In genomic region chr10:80202934-80203834, GRCh38 we compare ENCODE assay signal across 1 cellular context.
TF ChIP-seq lines count a peak whose summit lies in the region.

No MANE protein-coding gene starts in this region.

TF ChIP-seq in GM12878, 131 proteins besides CTCF, POLR2A, EP300 and RAD21 (continued from another document and continues in another):
- TF ChIP-seq REST (IDR thresholded peaks at IDR 0.05; ENCODE audit: low read depth, low read length), result no peak
- TF ChIP-seq HDAC6 (IDR thresholded peaks at IDR 0.05; ENCODE audit: unreplicated experiment), result no peak
- no peak for TF ChIP-seq ZNF592 (IDR thresholded peaks at IDR 0.05)
- TF ChIP-seq SREBF2 (IDR thresholded peaks at IDR 0.05; ENCODE audit: low read length), result no peak
- no peak for TF ChIP-seq MYB (IDR thresholded peaks at IDR 0.05; ENCODE audit: borderline replicate concordance, low read depth, low read length)
- peak; percentile 83 to 86; a peak in 3 of 4 replicates for TF ChIP-seq IKZF2 (IDR thresholded peaks at IDR 0.05)
- peak; percentile 43; the same call in 1 of the 2 replicates for TF ChIP-seq SMC3 (IDR thresholded peaks at IDR 0.05; ENCODE audit: borderline replicate concordance, low read length)
- no peak for TF ChIP-seq ZNF274 (IDR thresholded peaks at IDR 0.05; ENCODE audit: insufficient read depth, insufficient read length)
- no peak for TF ChIP-seq FOXM1 (IDR thresholded peaks at IDR 0.05; ENCODE audit: low read depth, low read length)
- TF ChIP-seq ZSCAN29 (IDR thresholded peaks at IDR 0.05), result no peak
- TF ChIP-seq, protein P1, sequence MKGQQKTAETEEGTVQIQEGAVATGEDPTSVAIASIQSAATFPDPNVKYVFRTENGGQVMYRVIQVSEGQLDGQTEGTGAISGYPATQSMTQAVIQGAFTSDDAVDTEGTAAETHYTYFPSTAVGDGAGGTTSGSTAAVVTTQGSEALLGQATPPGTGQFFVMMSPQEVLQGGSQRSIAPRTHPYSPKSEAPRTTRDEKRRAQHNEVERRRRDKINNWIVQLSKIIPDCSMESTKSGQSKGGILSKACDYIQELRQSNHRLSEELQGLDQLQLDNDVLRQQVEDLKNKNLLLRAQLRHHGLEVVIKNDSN (IDR thresholded peaks at IDR 0.05; ENCODE audit: borderline replicate concordance, extremely low read length, insufficient read depth, low read depth, low read length), result peak; percentile 75
- TF ChIP-seq YBX1 (IDR thresholded peaks at IDR 0.05), result no peak; the same call in 1 of the 2 replicates
- TF ChIP-seq RCOR1 (conservative IDR thresholded peaks at IDR 0.05; ENCODE audit: low read depth, low read length), result 0 out of 2 replicates have a peak, but pooled peaks have one; percentile 35
- TF ChIP-seq CUX1 (IDR thresholded peaks at IDR 0.05; ENCODE audit: insufficient replicate concordance, low read depth, low read length), result peak; percentile 81
- no peak for TF ChIP-seq SIX5 (IDR thresholded peaks at IDR 0.05; ENCODE audit: low read depth, low read length, severe bottlenecking)
- TF ChIP-seq ZNF384 (IDR thresholded peaks at IDR 0.05; ENCODE audit: borderline replicate concordance, low read depth, low read length), result no peak
- TF ChIP-seq ZZZ3 (IDR thresholded peaks at IDR 0.05; ENCODE audit: control insufficient read depth, insufficient read length, low read depth), result no peak
- TF ChIP-seq BCL11A (IDR thresholded peaks at IDR 0.05; ENCODE audit: low read depth, low read length), result no peak
- no peak for TF ChIP-seq NR2F1 (conservative IDR thresholded peaks at IDR 0.05)
- no peak for TF ChIP-seq TCF3 (IDR thresholded peaks at IDR 0.05; ENCODE audit: borderline replicate concordance, insufficient read depth, low read depth, low read length)
- no peak for TF ChIP-seq TAF1 (IDR thresholded peaks at IDR 0.05; ENCODE audit: borderline replicate concordance, low read depth, low read length)
- peak; percentile 60 for TF ChIP-seq PKNOX1 (IDR thresholded peaks at IDR 0.05)
- no peak; the same call in 1 of the 2 replicates for TF ChIP-seq POLR2AphosphoS5 (IDR thresholded peaks at IDR 0.05; ENCODE audit: low read length)
- no peak for TF ChIP-seq HDAC2 (IDR thresholded peaks at IDR 0.05)
- TF ChIP-seq MYC (IDR thresholded peaks at IDR 0.05; ENCODE audit: insufficient read depth, insufficient read length, insufficient replicate concordance, low read length, severe bottlenecking), result no peak
- peak; percentile 82; the same call in 1 of the 2 replicates for TF ChIP-seq MXI1 (IDR thresholded peaks at IDR 0.05; ENCODE audit: low read depth, low read length)
- no peak for TF ChIP-seq PRDM15 (CRISPR knock-in tag; IDR thresholded peaks at IDR 0.05)
- TF ChIP-seq, protein P2, sequence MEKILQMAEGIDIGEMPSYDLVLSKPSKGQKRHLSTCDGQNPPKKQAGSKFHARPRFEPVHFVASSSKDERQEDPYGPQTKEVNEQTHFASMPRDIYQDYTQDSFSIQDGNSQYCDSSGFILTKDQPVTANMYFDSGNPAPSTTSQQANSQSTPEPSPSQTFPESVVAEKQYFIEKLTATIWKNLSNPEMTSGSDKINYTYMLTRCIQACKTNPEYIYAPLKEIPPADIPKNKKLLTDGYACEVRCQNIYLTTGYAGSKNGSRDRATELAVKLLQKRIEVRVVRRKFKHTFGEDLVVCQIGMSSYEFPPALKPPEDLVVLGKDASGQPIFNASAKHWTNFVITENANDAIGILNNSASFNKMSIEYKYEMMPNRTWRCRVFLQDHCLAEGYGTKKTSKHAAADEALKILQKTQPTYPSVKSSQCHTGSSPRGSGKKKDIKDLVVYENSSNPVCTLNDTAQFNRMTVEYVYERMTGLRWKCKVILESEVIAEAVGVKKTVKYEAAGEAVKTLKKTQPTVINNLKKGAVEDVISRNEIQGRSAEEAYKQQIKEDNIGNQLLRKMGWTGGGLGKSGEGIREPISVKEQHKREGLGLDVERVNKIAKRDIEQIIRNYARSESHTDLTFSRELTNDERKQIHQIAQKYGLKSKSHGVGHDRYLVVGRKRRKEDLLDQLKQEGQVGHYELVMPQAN (conservative IDR thresholded peaks at IDR 0.05), result peak; percentile 38; the same call in 1 of the 2 replicates
- 0 out of 2 replicates have a peak, but pooled peaks have one; percentile 31 for TF ChIP-seq GATAD2B (conservative IDR thresholded peaks at IDR 0.05; ENCODE audit: low read depth)
- TF ChIP-seq KAT2A (conservative IDR thresholded peaks at IDR 0.05; ENCODE audit: control insufficient read depth, low read depth, low read length), result no peak
- TF ChIP-seq, protein P3, sequence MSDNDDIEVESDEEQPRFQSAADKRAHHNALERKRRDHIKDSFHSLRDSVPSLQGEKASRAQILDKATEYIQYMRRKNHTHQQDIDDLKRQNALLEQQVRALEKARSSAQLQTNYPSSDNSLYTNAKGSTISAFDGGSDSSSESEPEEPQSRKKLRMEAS (IDR thresholded peaks at IDR 0.05; ENCODE audit: low read depth, low read length), result peak; percentile 42; the same call in 1 of the 2 replicates
- no peak for TF ChIP-seq SP1 (IDR thresholded peaks at IDR 0.05; ENCODE audit: low read depth, low read length)
- TF ChIP-seq, protein P4, sequence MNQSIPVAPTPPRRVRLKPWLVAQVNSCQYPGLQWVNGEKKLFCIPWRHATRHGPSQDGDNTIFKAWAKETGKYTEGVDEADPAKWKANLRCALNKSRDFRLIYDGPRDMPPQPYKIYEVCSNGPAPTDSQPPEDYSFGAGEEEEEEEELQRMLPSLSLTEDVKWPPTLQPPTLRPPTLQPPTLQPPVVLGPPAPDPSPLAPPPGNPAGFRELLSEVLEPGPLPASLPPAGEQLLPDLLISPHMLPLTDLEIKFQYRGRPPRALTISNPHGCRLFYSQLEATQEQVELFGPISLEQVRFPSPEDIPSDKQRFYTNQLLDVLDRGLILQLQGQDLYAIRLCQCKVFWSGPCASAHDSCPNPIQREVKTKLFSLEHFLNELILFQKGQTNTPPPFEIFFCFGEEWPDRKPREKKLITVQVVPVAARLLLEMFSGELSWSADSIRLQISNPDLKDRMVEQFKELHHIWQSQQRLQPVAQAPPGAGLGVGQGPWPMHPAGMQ (IDR thresholded peaks at IDR 0.05; ENCODE audit: borderline replicate concordance), result no peak
- TF ChIP-seq TARDBP (IDR thresholded peaks at IDR 0.05; ENCODE audit: borderline replicate concordance), result no peak
